In genomic region chr1:79040424-79041089, GRCh38 we compare ENCODE assay signal across 9 cellular contexts. TPM values are rescaled to one million over a fixed set of nuclear protein-coding genes. Genes with fewer than 3 reads are reported as not detected.
DNase-seq lines count a peak whose midpoint lies in the region; ATAC-seq lines count a peak whose summit lies in the region.
"Had no signal": no experiment of that assay in that cellular context is flagged by ENCODE, and none has a peak within 500 bp of the region (broad histone marks: within the 10 kb centered on the region; RNA-seq: fewer than 3 reads in every experiment).

No MANE protein-coding gene starts in this region.

- peaks cover 2% of the 10 kb centered on the region for H3K27me3 Mint-ChIP-seq in activated CD8-positive, alpha-beta memory T cell treated with anti-CD3 and anti-CD28 coated beads, Interleukin-2, amount 10 ng/mL, durations not matched to agents 7 days and 5 days
- H3K27me3 Mint-ChIP-seq in T-helper 2 cell treated with Interferon-gamma antibody and Interleukin-4, amounts not matched to agents 5 μg/mL and 100 μg/mL, for 36 hours (ENCODE audit: low read depth) = no peaks in the 10 kb centered on the region

- peak; percentile 91 for ATAC-seq in activated CD8-positive, alpha-beta memory T cell treated with anti-CD3 and anti-CD28 coated beads, Interleukin-2, amount 10 ng/mL, durations not matched to agents 7 days and 5 days
- ATAC-seq in HG02763 (IDR thresholded peaks at IDR 0.05; ENCODE audit: unreplicated experiment) = peak; percentile 74
- peak; percentile 82 for ATAC-seq in stimulated activated effector memory CD8-positive, alpha-beta T cell treated with anti-CD3 and anti-CD28 coated beads, Interleukin-12 subunit alpha, Interleukin-12 subunit beta, amount 100 ng/mL, for 72 hours

- peak overlapping the region; percentile 76 for H3K27ac Mint-ChIP-seq in activated CD8-positive, alpha-beta memory T cell treated with anti-CD3 and anti-CD28 coated beads, Interleukin-2, amount 10 ng/mL, durations not matched to agents 7 days and 5 days
- peak overlapping the region; percentile 73 for H3K27ac Mint-ChIP-seq in T-helper 2 cell treated with Interferon-gamma antibody and Interleukin-4, amounts not matched to agents 5 μg/mL and 100 μg/mL, for 36 hours
- H3K27ac Mint-ChIP-seq in stimulated activated effector memory CD8-positive, alpha-beta T cell treated with anti-CD3 and anti-CD28 coated beads, Interleukin-12 subunit alpha, Interleukin-12 subunit beta, amount 100 ng/mL, for 72 hours = no peak overlapping the region

- DNase-seq in activated CD8-positive, alpha-beta memory T cell treated with anti-CD3 and anti-CD28 coated beads, Interleukin-2, amount 10 ng/mL, durations not matched to agents 7 days and 5 days = no peak
- no peak for DNase-seq in activated CD8-positive, alpha-beta memory T cell treated with anti-CD3 and anti-CD28 coated beads, Interleukin-2, amount 50 U/mL, for 4 hours
- no peak for DNase-seq in T-helper 2 cell treated with Interferon-gamma antibody and Interleukin-4, amounts not matched to agents 5 μg/mL and 100 μg/mL, for 36 hours (ENCODE audit: low spot score)
- DNase-seq in stimulated activated effector memory CD8-positive, alpha-beta T cell treated with anti-CD3 and anti-CD28 coated beads, Interleukin-12 subunit alpha, Interleukin-12 subunit beta, amount 100 ng/mL, for 72 hours (ENCODE audit: low spot score in 2 of 2) = no peak
- DNase-seq in cerebellum (ENCODE audit: low spot score) (no peak), posterior vena cava (ENCODE audit: low spot score) (no peak)
- DNase-seq in activated CD8-positive, alpha-beta memory T cell treated with anti-CD3 and anti-CD28 coated beads for 24 hours = no peak
- DNase-seq: C1 segment of cervical spinal cord had no signal

- peak overlapping the region; percentile 69 for H3K4me3 Mint-ChIP-seq in activated CD8-positive, alpha-beta memory T cell treated with anti-CD3 and anti-CD28 coated beads, Interleukin-2, amount 10 ng/mL, durations not matched to agents 7 days and 5 days
- H3K4me3 Mint-ChIP-seq in T-helper 2 cell treated with Interferon-gamma antibody and Interleukin-4, amounts not matched to agents 5 μg/mL and 100 μg/mL, for 36 hours = peak overlapping the region; percentile 78
- no peak overlapping the region for H3K4me3 Mint-ChIP-seq in stimulated activated effector memory CD8-positive, alpha-beta T cell treated with anti-CD3 and anti-CD28 coated beads, Interleukin-12 subunit alpha, Interleukin-12 subunit beta, amount 100 ng/mL, for 72 hours

- peaks cover 10% of the 10 kb centered on the region for H3K9me3 Mint-ChIP-seq in activated CD8-positive, alpha-beta memory T cell treated with anti-CD3 and anti-CD28 coated beads, Interleukin-2, amount 10 ng/mL, durations not matched to agents 7 days and 5 days (ENCODE audit: low read depth)
- peaks cover 31% of the 10 kb centered on the region for H3K9me3 Mint-ChIP-seq in T-helper 2 cell treated with Interferon-gamma antibody and Interleukin-4, amounts not matched to agents 5 μg/mL and 100 μg/mL, for 36 hours
- H3K9me3 Mint-ChIP-seq in stimulated activated effector memory CD8-positive, alpha-beta T cell treated with anti-CD3 and anti-CD28 coated beads, Interleukin-12 subunit alpha, Interleukin-12 subunit beta, amount 100 ng/mL, for 72 hours = peaks cover 19% of the 10 kb centered on the region

- CTCF ChIA-PET in activated CD8-positive, alpha-beta memory T cell treated with anti-CD3 and anti-CD28 coated beads, Interleukin-2, amount 10 ng/mL, durations not matched to agents 7 days and 5 days (lab: Charles Lee) = no interaction called here

- peaks cover 10% of the 10 kb centered on the region for H3K4me1 Mint-ChIP-seq in activated CD8-positive, alpha-beta memory T cell treated with anti-CD3 and anti-CD28 coated beads, Interleukin-2, amount 10 ng/mL, durations not matched to agents 7 days and 5 days
- peaks cover 8% of the 10 kb centered on the region for H3K4me1 Mint-ChIP-seq in T-helper 2 cell treated with Interferon-gamma antibody and Interleukin-4, amounts not matched to agents 5 μg/mL and 100 μg/mL, for 36 hours (ENCODE audit: low read depth)
- no peaks in the 10 kb centered on the region for H3K4me1 Mint-ChIP-seq in stimulated activated effector memory CD8-positive, alpha-beta T cell treated with anti-CD3 and anti-CD28 coated beads, Interleukin-12 subunit alpha, Interleukin-12 subunit beta, amount 100 ng/mL, for 72 hours

- intact Hi-C loops in posterior vena cava (cut with DNase I) = no loop called here

- H3K36me3 Mint-ChIP-seq in activated CD8-positive, alpha-beta memory T cell treated with anti-CD3 and anti-CD28 coated beads, Interleukin-2, amount 10 ng/mL, durations not matched to agents 7 days and 5 days = no peaks in the 10 kb centered on the region
- H3K36me3 Mint-ChIP-seq in T-helper 2 cell treated with Interferon-gamma antibody and Interleukin-4, amounts not matched to agents 5 μg/mL and 100 μg/mL, for 36 hours (ENCODE audit: low read depth) = no peaks in the 10 kb centered on the region
- H3K36me3 Mint-ChIP-seq in stimulated activated effector memory CD8-positive, alpha-beta T cell treated with anti-CD3 and anti-CD28 coated beads, Interleukin-12 subunit alpha, Interleukin-12 subunit beta, amount 100 ng/mL, for 72 hours = no peaks in the 10 kb centered on the region

RNA-seq across cellular contexts. Expression of gene ADGRL4, which starts 34.0 kb away (rescaled TPM):
- not detected for total RNA-seq in activated CD8-positive, alpha-beta memory T cell treated with anti-CD3 and anti-CD28 coated beads, Interleukin-2, amount 10 ng/mL, durations not matched to agents 7 days and 5 days
- total RNA-seq in cerebellum (4.4 TPM), posterior vena cava (10 to 100 TPM; 34.1 to 34.5 TPM)
